ENCODE assay signal across 10 cellular contexts in genomic region chr18:75916641-75916982, GRCh38.
A peak's percentile ranks its signal among the peaks of the same experiment; 100 is the strongest.
DNase-seq lines count a peak whose midpoint lies in the region; ATAC-seq and TF ChIP-seq lines count a peak whose summit lies in the region.
"Had no signal": no experiment of that assay in that cellular context is flagged by ENCODE, and none has a peak within 500 bp of the region (broad histone marks: within the 10 kb centered on the region; RNA-seq: fewer than 3 reads in every experiment).

No MANE protein-coding gene starts in this region.

- intact Hi-C loops in left ventricle myocardium inferior (cut with micrococcal nuclease): no loop called here
- intact Hi-C loops in Right ventricle myocardium inferior (cut with DNase I): no loop called here
- intact Hi-C loops in right cardiac atrium (cut with DNase I): no loop called here
- intact Hi-C loops in vagina (cut with DNase I): no loop called here

- no peaks in the 10 kb centered on the region for H3K4me1 ChIP-seq in left ventricle myocardium inferior
- no peaks in the 10 kb centered on the region for H3K4me1 ChIP-seq in right cardiac atrium (ENCODE audit: control insufficient read depth, insufficient read depth, low read length)
- no peaks in the 10 kb centered on the region for H3K4me1 ChIP-seq in parathyroid adenoma
- no peaks in the 10 kb centered on the region for H3K4me1 ChIP-seq in vagina

- no peak overlapping the region for H3K9ac ChIP-seq in parathyroid adenoma

- H3K27me3 ChIP-seq in left ventricle myocardium inferior (ENCODE audit: low read depth): peaks cover 22% of the 10 kb centered on the region
- no peaks in the 10 kb centered on the region for H3K27me3 ChIP-seq in right cardiac atrium (ENCODE audit: control insufficient read depth, insufficient read depth)
- H3K27me3 ChIP-seq in parathyroid adenoma (ENCODE audit: control insufficient read depth, insufficient read depth, low read length): no peaks in the 10 kb centered on the region
- H3K27me3 ChIP-seq in vagina: no peaks in the 10 kb centered on the region

- no peak for TF ChIP-seq POLR2A in vagina (IDR thresholded peaks at IDR 0.05)

- peak overlapping the region; percentile 65 for H3K4me3 ChIP-seq in left ventricle myocardium inferior
- H3K4me3 ChIP-seq in right cardiac atrium (ENCODE audit: low read length): peak overlapping the region; percentile 46
- no peak overlapping the region for H3K4me3 ChIP-seq in parathyroid adenoma (ENCODE audit: low read depth, low read length)
- H3K4me3 ChIP-seq in vagina: peak overlapping the region; percentile 39 to 45

- TF ChIP-seq CTCF in left ventricle myocardium inferior (IDR thresholded peaks at IDR 0.05; ENCODE audit: borderline replicate concordance) (no peak), parathyroid adenoma (IDR thresholded peaks at IDR 0.05) (no peak), vagina (IDR thresholded peaks at IDR 0.05) (no peak)

- peak overlapping the region; percentile 51 for H3K4me2 ChIP-seq in parathyroid adenoma (ENCODE audit: low read length)

- no peak for ATAC-seq in Right ventricle myocardium inferior
- peak in 1 of 2 donors; percentile 27 for ATAC-seq in right cardiac atrium

- H3K36me3 ChIP-seq in left ventricle myocardium inferior: no peaks in the 10 kb centered on the region
- H3K36me3 ChIP-seq in parathyroid adenoma (ENCODE audit: control insufficient read depth, insufficient read depth, low read length): no peaks in the 10 kb centered on the region
- H3K36me3 ChIP-seq in vagina: no peaks in the 10 kb centered on the region

- H3K27ac ChIP-seq in left ventricle myocardium inferior (replicated peaks) (no peak overlapping the region), right cardiac atrium (ENCODE audit: low read length) (no peak overlapping the region), parathyroid adenoma (no peak overlapping the region), vagina (no peak overlapping the region)

- H3K79me2 ChIP-seq in parathyroid adenoma: no peaks in the 10 kb centered on the region

- H3K9me3 ChIP-seq in left ventricle myocardium inferior (replicated peaks): no peaks in the 10 kb centered on the region
- H3K9me3 ChIP-seq in right cardiac atrium (ENCODE audit: control insufficient read depth, low read length): no peaks in the 10 kb centered on the region
- H3K9me3 ChIP-seq in parathyroid adenoma (ENCODE audit: control insufficient read depth, low read length): no peaks in the 10 kb centered on the region
- no peaks in the 10 kb centered on the region for H3K9me3 ChIP-seq in vagina

- no peak overlapping the region for H2AFZ ChIP-seq in parathyroid adenoma

- DNase-seq in left ventricle myocardium inferior (no peak), Right ventricle myocardium inferior (ENCODE audit: missing footprints) (no peak), right cardiac atrium (no peak), vagina (ENCODE audit: extremely low spot score in 2 of 2) (no peak), RPMI8226 (no peak), HK-2 (ENCODE audit: unreplicated experiment) (no peak)
- no peak for DNase-seq in activated naive CD4-positive, alpha-beta T cell treated with Interleukin-2 at 50 U/mL for 16 hours
- DNase-seq: activated CD4-positive, alpha-beta T cell treated with anti-CD3 and anti-CD28 coated beads, Interleukin-2, amount 10 ng/mL, durations not matched to agents 24 days and 14 days; Karpas-422 had no signal

- WGBS in right cardiac atrium: 32% methylated on average over 15 of the region's 15 CpGs
